Comparison of ENCODE assay signal across 2 cellular contexts in the genomic region with DNA sequence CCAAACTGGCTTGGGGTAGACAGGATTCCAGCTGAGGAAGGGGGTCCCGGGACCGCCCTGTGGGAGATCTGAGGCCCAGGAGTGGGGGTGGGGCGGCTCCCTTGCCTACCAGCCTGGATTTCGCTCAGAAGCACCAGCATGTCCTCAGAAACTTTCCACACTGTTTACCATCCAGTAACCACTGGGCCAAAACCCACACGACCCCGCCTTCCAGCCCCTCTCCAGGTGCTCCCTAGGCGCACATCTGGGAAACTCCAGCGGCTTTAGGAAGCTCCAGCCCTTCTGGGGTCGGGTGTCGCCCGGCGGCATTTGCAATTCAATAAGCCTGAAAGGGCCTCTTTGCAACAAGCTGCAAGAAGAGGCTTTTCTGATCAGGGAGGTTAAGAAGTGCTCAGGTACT.
TF ChIP-seq lines count a peak whose summit lies in the region.

No MANE protein-coding gene starts in this region.

TF ChIP-seq in H1, 55 proteins besides CTCF, POLR2A, EP300 and RAD21:
- TF ChIP-seq TBP (IDR thresholded peaks at IDR 0.05; ENCODE audit: low read depth, low read length) (peak; percentile 36; the same call in 1 of the 2 replicates), CEBPB (IDR thresholded peaks at IDR 0.05; ENCODE audit: low read depth, low read length) (peak; percentile 44; the same call in 1 of the 2 replicates), TCF12 (IDR thresholded peaks at IDR 0.05; ENCODE audit: low read depth, low read length) (peak; percentile 91), KDM5A (IDR thresholded peaks at IDR 0.05; ENCODE audit: low read length) (no peak), YY1 (IDR thresholded peaks at IDR 0.05; ENCODE audit: low read depth, low read length) (no peak), EGR1 (IDR thresholded peaks at IDR 0.05; ENCODE audit: borderline replicate concordance, low read depth, low read length) (0 out of 2 replicates have a peak, but pooled peaks have one; percentile 33), BACH1 (IDR thresholded peaks at IDR 0.05; ENCODE audit: low read length) (peak; percentile 44; the same call in 1 of the 2 replicates), SP1 (IDR thresholded peaks at IDR 0.05; ENCODE audit: low read depth, low read length) (peak; percentile 68; the same call in 1 of the 2 replicates), TAF1 (IDR thresholded peaks at IDR 0.05; ENCODE audit: low read depth, low read length) (0 out of 2 replicates have a peak, but pooled peaks have one; percentile 33), CBX5 (IDR thresholded peaks at IDR 0.05; ENCODE audit: low read depth, low read length) (no peak), CHD2 (IDR thresholded peaks at IDR 0.05; ENCODE audit: low read length) (peak; percentile 7; the same call in 1 of the 2 replicates), KDM1A (IDR thresholded peaks at IDR 0.05; ENCODE audit: borderline replicate concordance, low read length) (0 out of 2 replicates have a peak, but pooled peaks have one; percentile 37), RBBP5 (IDR thresholded peaks at IDR 0.05; ENCODE audit: borderline replicate concordance, low read depth, low read length) (no peak), SIN3A (conservative IDR thresholded peaks at IDR 0.05 in 1 of 2, IDR thresholded peaks at IDR 0.05 in 1 of 2; ENCODE audit: low read depth in 1 of 2, low read length in 2 of 2) (peak in 1 of 2 experiments; percentile 37; a peak in 1 of 4 replicates), HDAC2 (IDR thresholded peaks at IDR 0.05; ENCODE audit: borderline replicate concordance in 1 of 2, low read depth in 2 of 2, low read length in 2 of 2) (peak in 1 of 2 experiments; percentile 87; a peak in 1 of 4 replicates)
- TF ChIP-seq, protein P1, sequence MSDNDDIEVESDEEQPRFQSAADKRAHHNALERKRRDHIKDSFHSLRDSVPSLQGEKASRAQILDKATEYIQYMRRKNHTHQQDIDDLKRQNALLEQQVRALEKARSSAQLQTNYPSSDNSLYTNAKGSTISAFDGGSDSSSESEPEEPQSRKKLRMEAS (IDR thresholded peaks at IDR 0.05) = 0 out of 2 replicates have a peak, but pooled peaks have one; percentile 6
TF ChIP-seq in H1: peak in this region for 12.

TF ChIP-seq in GM12891, 5 proteins besides CTCF, POLR2A, EP300 and RAD21:
- TF ChIP-seq POU2F2 (IDR thresholded peaks at IDR 0.05; ENCODE audit: low read depth, low read length) = no peak
- TF ChIP-seq PAX5 (IDR thresholded peaks at IDR 0.05; ENCODE audit: insufficient read depth, low read length, severe bottlenecking) = no peak
- TF ChIP-seq POLR2AphosphoS5 (IDR thresholded peaks at IDR 0.05; ENCODE audit: low read depth, low read length) = no peak
- TF ChIP-seq TAF1 (IDR thresholded peaks at IDR 0.05; ENCODE audit: low read depth, low read length) = no peak
- no peak for TF ChIP-seq SPI1 (IDR thresholded peaks at IDR 0.05; ENCODE audit: low read depth, low read length)
